In the genomic region with DNA sequence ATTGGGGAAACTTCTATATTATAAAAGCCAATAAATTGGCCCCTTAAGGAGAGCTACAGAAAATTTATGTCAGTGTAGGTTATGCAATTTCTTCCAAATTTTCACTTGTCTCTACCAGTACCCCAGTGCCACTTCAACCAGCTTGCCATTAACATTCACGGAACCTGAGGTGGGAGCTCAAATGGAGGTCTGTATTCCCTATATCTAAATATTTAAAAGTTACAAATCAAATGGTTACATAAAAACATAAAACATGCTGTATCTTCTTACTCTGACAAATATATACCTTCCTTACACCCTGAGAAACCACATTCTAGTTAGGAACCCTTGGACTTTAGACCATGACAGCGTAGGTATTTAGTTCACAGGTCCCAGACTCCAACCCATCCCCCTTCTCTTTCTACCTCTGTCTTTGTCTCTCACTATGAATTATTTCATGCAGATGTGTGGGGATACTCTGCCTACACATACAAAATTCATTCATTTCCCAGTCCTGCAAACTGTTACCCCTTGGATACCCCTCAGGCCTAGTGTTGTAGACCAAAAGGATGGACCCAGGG, we compare ENCODE assay signal across 1 cellular context.
TF ChIP-seq lines count a peak whose summit lies in the region.

No MANE protein-coding gene starts in this region.

TF ChIP-seq in HepG2, 621 proteins besides CTCF, POLR2A, EP300 and RAD21 (continued from another document and continues in another):
- TF ChIP-seq, protein P1, sequence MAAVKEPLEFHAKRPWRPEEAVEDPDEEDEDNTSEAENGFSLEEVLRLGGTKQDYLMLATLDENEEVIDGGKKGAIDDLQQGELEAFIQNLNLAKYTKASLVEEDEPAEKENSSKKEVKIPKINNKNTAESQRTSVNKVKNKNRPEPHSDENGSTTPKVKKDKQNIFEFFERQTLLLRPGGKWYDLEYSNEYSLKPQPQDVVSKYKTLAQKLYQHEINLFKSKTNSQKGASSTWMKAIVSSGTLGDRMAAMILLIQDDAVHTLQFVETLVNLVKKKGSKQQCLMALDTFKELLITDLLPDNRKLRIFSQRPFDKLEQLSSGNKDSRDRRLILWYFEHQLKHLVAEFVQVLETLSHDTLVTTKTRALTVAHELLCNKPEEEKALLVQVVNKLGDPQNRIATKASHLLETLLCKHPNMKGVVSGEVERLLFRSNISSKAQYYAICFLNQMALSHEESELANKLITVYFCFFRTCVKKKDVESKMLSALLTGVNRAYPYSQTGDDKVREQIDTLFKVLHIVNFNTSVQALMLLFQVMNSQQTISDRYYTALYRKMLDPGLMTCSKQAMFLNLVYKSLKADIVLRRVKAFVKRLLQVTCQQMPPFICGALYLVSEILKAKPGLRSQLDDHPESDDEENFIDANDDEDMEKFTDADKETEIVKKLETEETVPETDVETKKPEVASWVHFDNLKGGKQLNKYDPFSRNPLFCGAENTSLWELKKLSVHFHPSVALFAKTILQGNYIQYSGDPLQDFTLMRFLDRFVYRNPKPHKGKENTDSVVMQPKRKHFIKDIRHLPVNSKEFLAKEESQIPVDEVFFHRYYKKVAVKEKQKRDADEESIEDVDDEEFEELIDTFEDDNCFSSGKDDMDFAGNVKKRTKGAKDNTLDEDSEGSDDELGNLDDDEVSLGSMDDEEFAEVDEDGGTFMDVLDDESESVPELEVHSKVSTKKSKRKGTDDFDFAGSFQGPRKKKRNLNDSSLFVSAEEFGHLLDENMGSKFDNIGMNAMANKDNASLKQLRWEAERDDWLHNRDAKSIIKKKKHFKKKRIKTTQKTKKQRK (IDR thresholded peaks at IDR 0.05; ENCODE audit: low read length) = no peak
- no peak for TF ChIP-seq MBNL3 (CRISPR knock-in tag; conservative IDR thresholded peaks at IDR 0.05)
- no peak for TF ChIP-seq MXD3 (CRISPR knock-in tag; IDR thresholded peaks at IDR 0.05)
- no peak for TF ChIP-seq XBP1 (CRISPR knock-in tag; IDR thresholded peaks at IDR 0.05)
- TF ChIP-seq RFXAP (CRISPR knock-in tag; IDR thresholded peaks at IDR 0.05; ENCODE audit: borderline replicate concordance) = no peak
- no peak for TF ChIP-seq NKX3-1 (CRISPR knock-in tag; IDR thresholded peaks at IDR 0.05)
- TF ChIP-seq ZBTB8A (CRISPR knock-in tag; IDR thresholded peaks at IDR 0.05; ENCODE audit: borderline replicate concordance, low read depth) = no peak
- TF ChIP-seq ZNF430 (CRISPR knock-in tag; IDR thresholded peaks at IDR 0.05) = no peak
- TF ChIP-seq ZNF333 (CRISPR knock-in tag; IDR thresholded peaks at IDR 0.05; ENCODE audit: borderline replicate concordance) = no peak
- TF ChIP-seq, protein P2, sequence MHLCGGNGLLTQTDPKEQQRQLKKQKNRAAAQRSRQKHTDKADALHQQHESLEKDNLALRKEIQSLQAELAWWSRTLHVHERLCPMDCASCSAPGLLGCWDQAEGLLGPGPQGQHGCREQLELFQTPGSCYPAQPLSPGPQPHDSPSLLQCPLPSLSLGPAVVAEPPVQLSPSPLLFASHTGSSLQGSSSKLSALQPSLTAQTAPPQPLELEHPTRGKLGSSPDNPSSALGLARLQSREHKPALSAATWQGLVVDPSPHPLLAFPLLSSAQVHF (CRISPR knock-in tag; IDR thresholded peaks at IDR 0.05) = no peak
- TF ChIP-seq ZNF782 (CRISPR knock-in tag; IDR thresholded peaks at IDR 0.05; ENCODE audit: borderline replicate concordance) = no peak
- TF ChIP-seq, protein P3, sequence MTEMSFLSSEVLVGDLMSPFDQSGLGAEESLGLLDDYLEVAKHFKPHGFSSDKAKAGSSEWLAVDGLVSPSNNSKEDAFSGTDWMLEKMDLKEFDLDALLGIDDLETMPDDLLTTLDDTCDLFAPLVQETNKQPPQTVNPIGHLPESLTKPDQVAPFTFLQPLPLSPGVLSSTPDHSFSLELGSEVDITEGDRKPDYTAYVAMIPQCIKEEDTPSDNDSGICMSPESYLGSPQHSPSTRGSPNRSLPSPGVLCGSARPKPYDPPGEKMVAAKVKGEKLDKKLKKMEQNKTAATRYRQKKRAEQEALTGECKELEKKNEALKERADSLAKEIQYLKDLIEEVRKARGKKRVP (CRISPR knock-in tag; IDR thresholded peaks at IDR 0.05) = no peak
- no peak for TF ChIP-seq ZNF878 (CRISPR knock-in tag; IDR thresholded peaks at IDR 0.05)
- no peak for TF ChIP-seq ETV6 (CRISPR knock-in tag; conservative IDR thresholded peaks at IDR 0.05)
- TF ChIP-seq PHF21A (CRISPR knock-in tag; IDR thresholded peaks at IDR 0.05) = 0 out of 2 replicates have a peak, but pooled peaks have one; percentile 20
- TF ChIP-seq ZBTB37 (CRISPR knock-in tag; IDR thresholded peaks at IDR 0.05) = no peak
- TF ChIP-seq NFKB2 (CRISPR knock-in tag; IDR thresholded peaks at IDR 0.05; ENCODE audit: borderline replicate concordance) = no peak
- no peak for TF ChIP-seq ZSCAN22 (CRISPR knock-in tag; IDR thresholded peaks at IDR 0.05)
- TF ChIP-seq PRMT3 (CRISPR knock-in tag; IDR thresholded peaks at IDR 0.05; ENCODE audit: borderline replicate concordance, low read depth) = no peak
- no peak for TF ChIP-seq AKAP8 (CRISPR knock-in tag; IDR thresholded peaks at IDR 0.05)
- no peak for TF ChIP-seq GRHL1 (CRISPR knock-in tag; conservative IDR thresholded peaks at IDR 0.05)
- TF ChIP-seq, protein P4, sequence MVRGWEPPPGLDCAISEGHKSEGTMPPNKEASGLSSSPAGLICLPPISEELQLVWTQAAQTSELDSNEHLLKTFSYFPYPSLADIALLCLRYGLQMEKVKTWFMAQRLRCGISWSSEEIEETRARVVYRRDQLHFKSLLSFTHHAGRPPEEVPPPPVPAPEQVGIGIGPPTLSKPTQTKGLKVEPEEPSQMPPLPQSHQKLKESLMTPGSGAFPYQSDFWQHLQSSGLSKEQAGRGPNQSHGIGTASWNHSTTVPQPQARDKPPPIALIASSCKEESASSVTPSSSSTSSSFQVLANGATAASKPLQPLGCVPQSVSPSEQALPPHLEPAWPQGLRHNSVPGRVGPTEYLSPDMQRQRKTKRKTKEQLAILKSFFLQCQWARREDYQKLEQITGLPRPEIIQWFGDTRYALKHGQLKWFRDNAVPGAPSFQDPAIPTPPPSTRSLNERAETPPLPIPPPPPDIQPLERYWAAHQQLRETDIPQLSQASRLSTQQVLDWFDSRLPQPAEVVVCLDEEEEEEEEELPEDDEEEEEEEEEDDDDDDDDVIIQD (CRISPR knock-in tag; IDR thresholded peaks at IDR 0.05; ENCODE audit: low read depth) = no peak
- TF ChIP-seq MYNN (CRISPR knock-in tag; IDR thresholded peaks at IDR 0.05; ENCODE audit: low read depth) = no peak
- no peak for TF ChIP-seq SPEN (CRISPR knock-in tag; IDR thresholded peaks at IDR 0.05; ENCODE audit: low read depth)
- no peak for TF ChIP-seq MED1 (CRISPR knock-in tag; IDR thresholded peaks at IDR 0.05)
- TF ChIP-seq HNF4A (CRISPR knock-in tag; IDR thresholded peaks at IDR 0.05) = peak; percentile 70
- TF ChIP-seq ZNF407 (CRISPR knock-in tag; IDR thresholded peaks at IDR 0.05; ENCODE audit: not compliant biosample characterization) = no peak
- TF ChIP-seq ZNF3 (CRISPR knock-in tag; IDR thresholded peaks at IDR 0.05) = no peak
- no peak for TF ChIP-seq ELF1 (CRISPR knock-in tag; IDR thresholded peaks at IDR 0.05)
- no peak for TF ChIP-seq ATM (IDR thresholded peaks at IDR 0.05; ENCODE audit: borderline replicate concordance)
